In the genomic region with DNA sequence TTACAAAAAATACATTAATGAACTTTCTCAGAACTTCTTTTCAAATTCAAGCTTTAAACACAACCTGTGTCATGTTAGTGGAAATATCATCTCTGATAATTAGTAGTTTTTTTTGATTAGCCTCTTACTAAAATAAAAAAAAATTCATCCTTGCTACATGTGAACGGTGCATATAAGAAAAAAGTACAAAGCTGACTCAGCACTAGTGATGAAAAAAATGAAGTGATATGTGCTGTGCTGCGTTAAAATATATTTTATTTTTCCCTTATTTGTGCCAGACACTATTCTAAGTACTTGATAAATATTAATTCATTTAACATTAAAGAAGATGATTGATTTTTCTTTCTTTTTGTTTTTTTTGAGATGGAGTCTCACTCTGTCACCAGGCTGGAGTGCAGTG, we compare ENCODE assay signal across 29 cellular contexts.
"Had no signal": no experiment of that assay in that cellular context is flagged by ENCODE, and none has a peak within 500 bp of the region (broad histone marks: within the 10 kb centered on the region; RNA-seq: fewer than 3 reads in every experiment).

No MANE protein-coding gene starts in this region.

- H3K27ac ChIP-seq: ovary, skin epidermis, testis, transverse colon had no signal

- H3K9me3 Mint-ChIP-seq: activated B cell treated with CpG ODN at 0.5 μM for 24 hours; brain; effector memory CD8-positive, alpha-beta T cell; memory B cell; naive thymus-derived CD4-positive, alpha-beta T cell; T-helper 2 cell treated with Interferon-gamma antibody and Interleukin-4, amounts not matched to agents 5 μg/mL and 100 μg/mL, for 36 hours had no signal

- H3K36me3 ChIP-seq: ovary, transverse colon had no signal

- H3K4me3 Mint-ChIP-seq: activated B cell treated with CpG ODN at 0.5 μM for 24 hours; activated naive CD8-positive, alpha-beta T cell; brain; effector memory CD8-positive, alpha-beta T cell; memory B cell; naive thymus-derived CD4-positive, alpha-beta T cell; T-helper 2 cell treated with Interferon-gamma antibody and Interleukin-4, amounts not matched to agents 5 μg/mL and 100 μg/mL, for 36 hours had no signal

- ATAC-seq: effector memory CD8-positive, alpha-beta T cell; left colon; naive thymus-derived CD4-positive, alpha-beta T cell; sciatic nerve had no signal

- H3K27me3 ChIP-seq: ovary, testis, transverse colon had no signal

- H3K27ac Mint-ChIP-seq: memory B cell; naive thymus-derived CD4-positive, alpha-beta T cell; progenitor cell of endocrine pancreas had no signal

- FAIRE-seq: kidney, urothelium cell line had no signal

- H3K9me3 ChIP-seq: ovary, testis, transverse colon had no signal

- H3K27me3 Mint-ChIP-seq: activated B cell treated with CpG ODN at 0.5 μM for 24 hours; activated naive CD8-positive, alpha-beta T cell; brain; effector memory CD8-positive, alpha-beta T cell; memory B cell; naive thymus-derived CD4-positive, alpha-beta T cell; progenitor cell of endocrine pancreas had no signal

- H3K4me3 ChIP-seq: ovary, skin epidermis, testis, transverse colon had no signal

- DNase-seq: activated B cell treated with CpG ODN at 0.5 μM for 24 hours; activated CD4-positive, alpha-beta T cell treated with anti-CD3 and anti-CD28 coated beads for 4 hours; activated CD4-positive, alpha-beta T cell treated with anti-CD3 and anti-CD28 coated beads, Interleukin-2, amount 50 U/mL, for 4 hours; activated CD8-positive, alpha-beta memory T cell treated with anti-CD3 and anti-CD28 coated beads for 24 hours; activated effector memory CD4-positive, alpha-beta T cell treated with Interleukin-2 at 50 U/mL for 16 hours; activated naive CD4-positive, alpha-beta T cell treated with Interleukin-2 at 50 U/mL for 16 hours; aorta; cortex of kidney; effector memory CD8-positive, alpha-beta T cell; head of caudate nucleus; hippocampal formation; kidney; left colon; midbrain; naive thymus-derived CD4-positive, alpha-beta T cell; ovary; stimulated activated CD4-positive, alpha-beta T cell treated with anti-CD3 and anti-CD28 coated beads, Interleukin-12 subunit alpha, Interleukin-12 subunit beta, amount 100 ng/mL, for 4 hours; stimulated activated CD4-positive, alpha-beta T cell treated with anti-CD3 and anti-CD28 coated beads, Interleukin-4, amount 100 ng/mL, for 1 hour; stimulated activated naive CD8-positive, alpha-beta T cell treated with anti-CD3 and anti-CD28 coated beads, Interleukin-15, Interleukin-2, amounts not matched to agents 100 U/mL and 50 U/mL, for 24 hours; testis; transverse colon had no signal

- H3K4me1 ChIP-seq: testis, transverse colon had no signal
